ENCODE assay signal across 18 cellular contexts in the genomic region with DNA sequence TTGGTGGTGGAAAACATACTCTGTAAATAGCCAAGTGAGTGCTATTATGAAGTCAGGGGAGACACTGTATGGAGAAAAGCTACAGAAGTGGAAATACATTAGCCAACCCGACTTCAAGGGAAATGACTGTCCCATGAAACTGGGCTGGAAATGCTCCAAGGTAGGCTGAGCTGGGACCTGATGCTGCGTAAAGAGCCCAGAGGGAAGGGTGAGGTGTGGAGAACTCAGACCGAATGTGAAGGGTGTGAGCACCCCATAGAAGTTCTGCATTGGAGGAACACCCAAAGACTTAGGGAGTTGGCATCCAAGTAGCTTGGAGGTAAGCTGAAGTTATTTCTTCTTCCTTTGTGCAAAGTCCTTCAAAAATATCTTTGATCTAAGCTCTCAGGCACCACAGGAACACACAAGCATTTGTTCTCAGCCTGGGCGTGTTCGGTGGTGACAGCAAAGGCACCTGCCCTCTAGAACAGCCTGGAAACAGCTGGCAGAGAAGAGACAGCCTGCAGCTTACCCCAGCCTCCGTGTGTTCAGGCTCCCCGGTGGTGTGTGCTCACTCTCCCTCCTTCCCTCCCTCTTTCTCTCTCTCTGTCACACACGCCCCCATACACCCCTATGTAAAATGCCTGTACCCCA. TPM values are rescaled to one million over a fixed set of nuclear protein-coding genes. Genes with fewer than 3 reads are reported as not detected.
"Had no signal": no experiment of that assay in that cellular context is flagged by ENCODE, and none has a peak within 500 bp of the region (broad histone marks: within the 10 kb centered on the region; RNA-seq: fewer than 3 reads in every experiment).

No MANE protein-coding gene starts in this region.

- H3K27ac Mint-ChIP-seq: activated CD8-positive, alpha-beta memory T cell treated with anti-CD3 and anti-CD28 coated beads, Interleukin-2, amount 10 ng/mL, durations not matched to agents 7 days and 5 days; activated naive CD8-positive, alpha-beta T cell; activated T-cell treated with anti-CD3 and anti-CD28 coated beads, Interleukin-2, amount 50 U/mL, for 24 hours had no signal

- H3K4me1 ChIP-seq: breast epithelium, parathyroid adenoma, thyroid gland, uterus had no signal

- ATAC-seq: activated CD8-positive, alpha-beta memory T cell treated with anti-CD3 and anti-CD28 coated beads, Interleukin-2, amount 10 ng/mL, durations not matched to agents 7 days and 5 days; left lobe of liver had no signal

- DNase-seq: activated CD4-positive, alpha-beta T cell treated with anti-CD3 and anti-CD28 coated beads, Interleukin-2, amount 50 U/mL, for 1 hour; activated CD8-positive, alpha-beta memory T cell treated with anti-CD3 and anti-CD28 coated beads, Interleukin-2, amount 10 ng/mL, durations not matched to agents 7 days and 5 days; activated effector memory CD4-positive, alpha-beta T cell treated with anti-CD3 and anti-CD28 coated beads, Interleukin-2, amount 50 U/mL, for 16 hours; activated T-cell treated with anti-CD3 and anti-CD28 coated beads, Interleukin-2, amount 50 U/mL, for 24 hours; dorsolateral prefrontal cortex; esophagus squamous epithelium; foreskin fibroblast; mesendoderm; stimulated activated CD4-positive, alpha-beta T cell treated with anti-CD3 and anti-CD28 coated beads, Interleukin-4, amount 100 ng/mL, for 4 hours; T-helper 2 cell; thyroid gland; uterus had no signal

- H2AFZ ChIP-seq: parathyroid adenoma had no signal

- H3K27me3 ChIP-seq: breast epithelium, dorsolateral prefrontal cortex, thyroid gland, uterus had no signal

- H3K4me3 ChIP-seq: breast epithelium, dorsolateral prefrontal cortex, esophagus squamous epithelium, thyroid gland, uterus had no signal

- H3K27ac ChIP-seq: breast epithelium, dorsolateral prefrontal cortex, esophagus squamous epithelium, parathyroid adenoma, thyroid gland, uterus had no signal

- H3K9me3 ChIP-seq: breast epithelium, thyroid gland, uterus had no signal

- H3K36me3 ChIP-seq: breast epithelium, esophagus squamous epithelium, thyroid gland, uterus had no signal

- H3K36me3 Mint-ChIP-seq: activated CD8-positive, alpha-beta memory T cell treated with anti-CD3 and anti-CD28 coated beads, Interleukin-2, amount 10 ng/mL, durations not matched to agents 7 days and 5 days had no signal

- H3K4me3 Mint-ChIP-seq: activated CD8-positive, alpha-beta memory T cell treated with anti-CD3 and anti-CD28 coated beads, Interleukin-2, amount 10 ng/mL, durations not matched to agents 7 days and 5 days; activated naive CD8-positive, alpha-beta T cell; activated T-cell treated with anti-CD3 and anti-CD28 coated beads, Interleukin-2, amount 50 U/mL, for 24 hours had no signal

- H3K79me2 ChIP-seq: parathyroid adenoma had no signal

- H3K4me1 Mint-ChIP-seq: activated CD8-positive, alpha-beta memory T cell treated with anti-CD3 and anti-CD28 coated beads, Interleukin-2, amount 10 ng/mL, durations not matched to agents 7 days and 5 days had no signal

- H3K9ac ChIP-seq: parathyroid adenoma had no signal

RNA-seq across cellular contexts. Expression of a gene that starts 19.1 kb away (rescaled TPM):
- total RNA-seq: activated CD8-positive, alpha-beta memory T cell treated with anti-CD3 and anti-CD28 coated beads, Interleukin-2, amount 10 ng/mL, durations not matched to agents 7 days and 5 days; breast epithelium; chondrocyte; esophagus squamous epithelium; left lobe of liver; renal cortical epithelial cell; thyroid gland; uterus had no signal
